Comparison of ENCODE assay signal across 7 cellular contexts in the genomic region with DNA sequence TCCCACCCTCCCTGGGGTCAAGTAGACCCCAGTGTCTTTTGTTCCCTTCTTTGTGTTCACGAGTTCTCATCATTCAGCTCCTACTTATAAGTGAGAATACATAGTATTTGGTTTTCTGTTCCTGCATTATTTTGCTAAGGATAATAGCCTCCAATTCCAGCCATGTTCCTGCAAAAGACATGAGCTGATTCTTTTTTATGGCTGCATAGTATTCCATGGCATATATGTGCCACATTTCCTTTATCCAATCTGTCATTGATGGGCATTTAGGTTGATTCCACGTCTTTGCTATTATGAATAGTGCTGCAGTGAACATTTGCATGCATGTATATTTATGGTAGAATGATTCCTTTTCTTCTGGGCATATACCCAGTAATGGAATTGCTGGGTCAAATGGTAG.
"Had no signal": no experiment of that assay in that cellular context is flagged by ENCODE, and none has a peak within 500 bp of the region (broad histone marks: within the 10 kb centered on the region; RNA-seq: fewer than 3 reads in every experiment).

No MANE protein-coding gene starts in this region.

- DNase-seq: GDM1, GF-D8 had no signal

- ATAC-seq: GM12878 had no signal

- FAIRE-seq: GM12878, GM12891, GM12892, GM18507, GM19239 had no signal

- H3K4me3 ChIP-seq: GM12878 had no signal
